Comparison of ENCODE assay signal across 11 cellular contexts in the genomic region with DNA sequence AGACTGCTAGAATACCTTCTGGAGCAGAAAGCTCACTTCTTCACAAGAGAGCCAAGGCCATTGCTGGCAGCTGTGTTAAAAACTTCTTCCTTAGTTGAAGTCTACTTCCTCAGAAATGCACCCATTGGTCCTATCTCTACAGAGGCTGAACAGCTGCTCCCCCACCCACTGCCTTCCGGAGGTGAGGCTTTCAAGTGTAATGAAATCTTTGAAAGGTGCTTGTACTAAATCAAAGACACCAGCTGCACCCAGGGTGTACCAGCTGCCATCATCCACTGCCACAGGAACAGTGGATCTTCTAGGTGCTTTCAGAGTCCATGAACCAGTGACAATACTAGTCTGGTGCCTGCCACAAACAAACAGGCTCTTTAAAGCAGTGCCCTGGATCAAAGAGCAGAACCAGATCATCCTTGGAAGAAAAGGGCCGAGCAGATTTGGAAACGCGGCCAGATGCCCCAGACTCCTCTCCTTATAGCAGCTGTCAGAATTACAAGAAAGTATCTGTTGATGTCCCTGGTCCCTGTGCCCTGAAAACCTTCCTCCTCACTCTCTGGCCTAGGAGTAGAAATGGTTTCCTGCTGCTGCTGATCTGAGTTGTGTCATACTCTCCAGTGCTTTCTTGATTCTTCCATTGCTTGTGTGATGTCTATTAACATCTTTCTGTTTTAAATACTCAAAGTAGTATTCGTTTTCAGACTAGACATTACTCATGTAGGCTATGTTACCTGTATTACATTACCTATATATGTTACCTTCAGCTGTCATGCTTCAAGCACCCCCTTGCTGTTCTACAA. TPM values are rescaled to one million over a fixed set of nuclear protein-coding genes. Genes with fewer than 3 reads are reported as not detected.
DNase-seq lines count a peak whose midpoint lies in the region; ATAC-seq, FAIRE-seq and TF ChIP-seq lines count a peak whose summit lies in the region.
"Had no signal": no experiment of that assay in that cellular context is flagged by ENCODE, and none has a peak within 500 bp of the region (broad histone marks: within the 10 kb centered on the region; RNA-seq: fewer than 3 reads in every experiment).

No MANE protein-coding gene starts in this region.

- no peak for TF ChIP-seq EP300 in suprapubic skin (IDR thresholded peaks at IDR 0.05)

- H3K9me3 ChIP-seq in suprapubic skin = no peaks in the 10 kb centered on the region
- H3K9me3 ChIP-seq: right lobe of liver had no signal

- H3K27ac Mint-ChIP-seq in activated naive CD8-positive, alpha-beta T cell treated with anti-CD3 and anti-CD28 coated beads, Interleukin-2, amount 10 ng/mL, durations not matched to agents 7 days and 5 days = peak overlapping the region; percentile 91

- peaks cover 2% of the 10 kb centered on the region for H3K4me1 ChIP-seq in suprapubic skin

- peak; percentile 28 for DNase-seq in activated CD4-positive, CD25-positive, alpha-beta regulatory T cell treated with anti-CD3 and anti-CD28 coated beads, Interleukin-2, amount 50 U/mL, for 16 hours (ENCODE audit: low read depth, low spot score)
- DNase-seq in activated naive CD8-positive, alpha-beta T cell treated with anti-CD3 and anti-CD28 coated beads, Interleukin-2, amount 10 ng/mL, durations not matched to agents 7 days and 5 days = peak; percentile 57
- peak; percentile 20 for DNase-seq in stimulated activated CD8-positive, alpha-beta memory T cell treated with anti-CD3 and anti-CD28 coated beads, Interleukin-15, amount 100 ng/mL, for 1 hour (ENCODE audit: low read depth)
- no peak for DNase-seq in NCI-H526 (lab: John Stamatoyannopoulos, UW)
- no peak for DNase-seq in RCC 7860 (ENCODE audit: low spot score)
- no peak for DNase-seq in suprapubic skin (ENCODE audit: low spot score in 2 of 2)
- DNase-seq: NCI-H526 treated with DMSO at 0.1 percent for 48 hours, right lobe of liver had no signal

- POLR2A ChIA-PET in activated naive CD8-positive, alpha-beta T cell treated with anti-CD3 and anti-CD28 coated beads, Interleukin-2, amount 10 ng/mL, durations not matched to agents 7 days and 5 days (lab: Charles Lee) = interaction anchor here (0.6 to 1.5 kb wide), 8 partner anchors 10 to 150 kb away, joined by 3 to 10 read pairs (median 5); a partner anchor contains a TSS

- no peak overlapping the region for H3K27ac ChIP-seq in suprapubic skin
- H3K27ac ChIP-seq: cardiac muscle cell, right lobe of liver had no signal

- peak overlapping the region; percentile 57 for H3K4me3 Mint-ChIP-seq in activated naive CD8-positive, alpha-beta T cell treated with anti-CD3 and anti-CD28 coated beads, Interleukin-2, amount 10 ng/mL, durations not matched to agents 7 days and 5 days

- no peaks in the 10 kb centered on the region for H3K36me3 Mint-ChIP-seq in activated naive CD8-positive, alpha-beta T cell treated with anti-CD3 and anti-CD28 coated beads, Interleukin-2, amount 10 ng/mL, durations not matched to agents 7 days and 5 days

- no peak for TF ChIP-seq CTCF in suprapubic skin (IDR thresholded peaks at IDR 0.05)

- 69% methylated on average over 5 of the region's 5 CpGs for WGBS in suprapubic skin

- TF ChIP-seq POLR2A in suprapubic skin (IDR thresholded peaks at IDR 0.05) = no peak

- peak; percentile 66 for ATAC-seq in HG03025 (IDR thresholded peaks at IDR 0.05; ENCODE audit: low FRiP score, unreplicated experiment)
- peak; percentile 94 for ATAC-seq in activated naive CD8-positive, alpha-beta T cell treated with anti-CD3 and anti-CD28 coated beads, Interleukin-2, amount 10 ng/mL, durations not matched to agents 7 days and 5 days (ENCODE audit: low read depth)
- no peak for ATAC-seq in HG03442 (IDR thresholded peaks at IDR 0.05; ENCODE audit: unreplicated experiment)

- H3K9me3 Mint-ChIP-seq in activated naive CD8-positive, alpha-beta T cell treated with anti-CD3 and anti-CD28 coated beads, Interleukin-2, amount 10 ng/mL, durations not matched to agents 7 days and 5 days = no peaks in the 10 kb centered on the region

- H3K4me3 ChIP-seq in suprapubic skin = no peak overlapping the region
- H3K4me3 ChIP-seq: cardiac muscle cell, right lobe of liver had no signal

- peaks cover 23% of the 10 kb centered on the region for H3K4me1 Mint-ChIP-seq in activated naive CD8-positive, alpha-beta T cell treated with anti-CD3 and anti-CD28 coated beads, Interleukin-2, amount 10 ng/mL, durations not matched to agents 7 days and 5 days

- H3K36me3 ChIP-seq in suprapubic skin = no peaks in the 10 kb centered on the region
- H3K36me3 ChIP-seq: cardiac muscle cell, right lobe of liver had no signal

- FAIRE-seq in RCC 7860 (lab: Jason Lieb, UNC) = no peak

- H3K27me3 Mint-ChIP-seq in activated naive CD8-positive, alpha-beta T cell treated with anti-CD3 and anti-CD28 coated beads, Interleukin-2, amount 10 ng/mL, durations not matched to agents 7 days and 5 days = no peaks in the 10 kb centered on the region

- no peaks in the 10 kb centered on the region for H3K27me3 ChIP-seq in suprapubic skin
- H3K27me3 ChIP-seq: cardiac muscle cell, right lobe of liver had no signal

RNA-seq across cellular contexts. Expression of a gene that starts 26.6 kb away (rescaled TPM):
- 100 to 1,000 TPM; 113 to 122 TPM for total RNA-seq in activated naive CD8-positive, alpha-beta T cell treated with anti-CD3 and anti-CD28 coated beads, Interleukin-2, amount 10 ng/mL, durations not matched to agents 7 days and 5 days
- 100 to 1,000 TPM in 3 of 4 donors, 10 to 100 TPM in 1; 74.2 to 155 (median 112) TPM for total RNA-seq in suprapubic skin

Comparison
In these comparisons a context has a peak if more than half of its experiments do, and no peak if none do; other contexts are left out.
1. DNase-seq: peak in activated CD4-positive, CD25-positive, alpha-beta regulatory T cell treated with anti-CD3 and anti-CD28 coated beads, Interleukin-2, amount 50 U/mL, for 16 hours (single experiment), activated naive CD8-positive, alpha-beta T cell treated with anti-CD3 and anti-CD28 coated beads, Interleukin-2, amount 10 ng/mL, durations not matched to agents 7 days and 5 days (single experiment) and stimulated activated CD8-positive, alpha-beta memory T cell treated with anti-CD3 and anti-CD28 coated beads, Interleukin-15, amount 100 ng/mL, for 1 hour (single experiment); none in NCI-H526 (0 of 2), RCC 7860 (single experiment) and suprapubic skin (0 of 2).